19 cellular contexts compared by ENCODE assay signal in the genomic region with DNA sequence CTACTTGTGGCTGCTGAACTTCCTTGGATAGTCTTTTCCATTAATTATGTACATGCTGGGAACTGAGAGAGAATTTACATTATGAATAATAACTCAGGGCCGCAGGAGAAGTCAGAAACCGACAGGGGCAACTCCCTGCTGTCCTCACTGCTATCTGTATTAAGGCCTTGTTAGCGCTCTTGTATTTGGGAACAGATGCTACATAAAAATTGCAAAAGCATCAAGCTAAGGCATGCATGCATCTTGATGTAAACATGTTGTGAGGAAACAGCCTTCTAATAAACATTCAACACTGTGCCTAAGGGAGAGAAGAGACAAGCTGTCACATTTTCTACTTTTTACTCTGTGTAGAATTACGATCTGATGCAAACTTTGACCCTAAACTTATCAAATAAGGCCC.
"Had no signal": no experiment of that assay in that cellular context is flagged by ENCODE, and none has a peak within 500 bp of the region (broad histone marks: within the 10 kb centered on the region; RNA-seq: fewer than 3 reads in every experiment).

No MANE protein-coding gene starts in this region.

- FAIRE-seq: frontal cortex, islet of Langerhans had no signal

- H3K4me2 ChIP-seq: hepatocyte had no signal

- H3K27me3 ChIP-seq: hepatocyte, sigmoid colon, testis, vagina had no signal

- DNase-seq: activated CD4-positive, alpha-beta T cell treated with anti-CD3 and anti-CD28 coated beads for 36 hours; activated CD4-positive, alpha-beta T cell treated with anti-CD3 and anti-CD28 coated beads, Interleukin-2, amount 50 U/mL, for 48 hours; activated naive CD4-positive, alpha-beta T cell treated with anti-CD3 and anti-CD28 coated beads for 36 hours; activated naive CD8-positive, alpha-beta T cell treated with anti-CD3 and anti-CD28 coated beads, Interleukin-2, amount 10 ng/mL, durations not matched to agents 7 days and 5 days; activated T-cell treated with anti-CD3 and anti-CD28 coated beads, Interleukin-2, amount 50 U/mL, for 48 hours; amygdala; glutamatergic neuron; left cardiac atrium; occipital lobe; sigmoid colon; stimulated activated CD4-positive, alpha-beta T cell treated with anti-CD3 and anti-CD28 coated beads, Interleukin-2, amount 100 ng/mL, for 48 hours; stimulated activated CD8-positive, alpha-beta memory T cell treated with anti-CD3 and anti-CD28 coated beads, Interleukin-4, amount 100 ng/mL, for 48 hours; stimulated activated naive B cell treated with anti-CD40 and anti-IgM and Interleukin-4, amounts not matched to agents 10 μg/mL and 1 μg/mL and 100 μg/mL, for 72 hours; T-helper 9 cell; testis had no signal

- H3K4me3 ChIP-seq: hepatocyte, sigmoid colon, testis, vagina had no signal

- ATAC-seq: activated CD4-positive, alpha-beta T cell treated with anti-CD3 and anti-CD28 coated beads for 36 hours; left cardiac atrium; stimulated activated naive B cell treated with anti-CD40 and anti-IgM and Interleukin-4, amounts not matched to agents 10 μg/mL and 1 μg/mL and 100 μg/mL, for 72 hours had no signal

- H3K4me1 ChIP-seq: testis had no signal

- H3K36me3 ChIP-seq: sigmoid colon, vagina had no signal

- H3K9me3 ChIP-seq: sigmoid colon, testis, vagina had no signal

- H2AFZ ChIP-seq: hepatocyte had no signal

- H3K27ac ChIP-seq: hepatocyte, sigmoid colon, testis, vagina had no signal
